In the genomic region with DNA sequence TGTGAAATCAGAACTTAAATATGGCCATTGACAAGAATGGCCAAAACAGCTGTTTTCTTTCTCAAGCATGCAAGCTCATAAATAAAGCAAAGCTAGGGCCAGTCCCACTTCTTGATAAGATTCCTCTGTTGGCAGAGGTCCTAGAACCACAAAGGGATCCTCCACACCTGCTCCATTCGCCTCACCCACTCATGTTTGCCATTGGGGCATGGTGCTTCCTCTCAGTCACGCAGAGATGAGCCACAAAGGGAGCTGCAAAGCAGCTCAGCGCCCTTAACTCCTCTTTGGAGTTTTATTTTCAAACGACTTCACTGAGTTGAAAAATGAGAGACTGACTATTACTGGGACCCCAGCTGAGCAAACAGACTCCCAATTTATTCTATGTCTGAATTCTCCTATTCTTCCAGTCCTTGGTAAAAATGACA, we compare ENCODE assay signal across 10 cellular contexts. TPM values are rescaled to one million over a fixed set of nuclear protein-coding genes. Genes with fewer than 3 reads are reported as not detected.
DNase-seq lines count a peak whose midpoint lies in the region; ATAC-seq and TF ChIP-seq lines count a peak whose summit lies in the region.
"Had no signal": no experiment of that assay in that cellular context is flagged by ENCODE, and none has a peak within 500 bp of the region (broad histone marks: within the 10 kb centered on the region; RNA-seq: fewer than 3 reads in every experiment).

No MANE protein-coding gene starts in this region.

- ATAC-seq in stimulated activated naive CD8-positive, alpha-beta T cell treated with anti-CD3 and anti-CD28 coated beads, Interleukin-15, Interleukin-2, amounts not matched to agents 100 U/mL and 50 U/mL, for 24 hours = no peak
- ATAC-seq in aorta (ENCODE audit: low FRiP score) = no peak
- ATAC-seq in HG03025 (IDR thresholded peaks at IDR 0.05; ENCODE audit: low FRiP score, unreplicated experiment) = no peak

- H3K36me3 ChIP-seq in aorta (ENCODE audit: control insufficient read depth in 1 of 2, insufficient read depth in 2 of 2, low read length in 1 of 2) = peaks cover 0 to 2% of the 10 kb centered on the region in 2 donors
- H3K36me3 ChIP-seq: cardiac muscle cell had no signal

- POLR2A ChIA-PET in AG04450 (lab: Yijun Ruan, JAX) = interaction anchor here (0.6 to 1.2 kb wide), 9 partner anchors 16 to 297 kb away, joined by 3 to 13 read pairs (median 5); a partner anchor contains a TSS

- H3K4me1 ChIP-seq in aorta (ENCODE audit: control insufficient read depth in 1 of 2, insufficient read depth in 2 of 2, low read length in 2 of 2) = peaks cover 0 to 6% of the 10 kb centered on the region in 2 donors

- no peak for TF ChIP-seq CTCF in AG04450 (IDR thresholded peaks at IDR 0.05; ENCODE audit: low read depth, low read length)

- H3K4me3 ChIP-seq in AG04450 (ENCODE audit: low read depth, low read length) (no peak overlapping the region), aorta (ENCODE audit: low read length in 2 of 2) (no peak overlapping the region)
- H3K4me3 ChIP-seq: cardiac muscle cell had no signal

- H3K9me3 ChIP-seq in AG04450 (ENCODE audit: control insufficient read depth, insufficient read depth, low read length) (no peaks in the 10 kb centered on the region; the same call in 1 of the 2 replicates), aorta (ENCODE audit: control insufficient read depth, low read length) (no peaks in the 10 kb centered on the region)

- H3K27me3 ChIP-seq in AG04450 (ENCODE audit: control insufficient read depth, insufficient read depth, low read length) (no peaks in the 10 kb centered on the region), aorta (ENCODE audit: control insufficient read depth in 1 of 2, insufficient read depth in 2 of 2, low read length in 1 of 2) (no peaks in the 10 kb centered on the region)
- H3K27me3 ChIP-seq: cardiac muscle cell had no signal

- CTCF ChIA-PET in AG04450 (lab: Charles Lee) = interaction anchor here (0.9 to 2.0 kb wide), 5 partner anchors 10 to 252 kb away, joined by 3 to 5 read pairs (median 4); a partner anchor contains a TSS

- WGBS in aorta, 2 donors = 30 to 34% methylated on average over 4 of the region's 4 CpGs

- H3K27ac ChIP-seq in AG04450 (ENCODE audit: low read depth, low read length) (no peak overlapping the region), aorta (ENCODE audit: low read depth in 1 of 2, low read length in 2 of 2) (peak overlapping the region in 1 of 2 donors; percentile 21)
- H3K27ac ChIP-seq: cardiac muscle cell had no signal

- intact Hi-C loops in aorta (cut with DNase I) = loop anchor here in 1 of 2 donors (5.0 kb wide), 1 partner anchor 66 kb away; a partner anchor contains a TSS

- DNase-seq in AG04450 (ENCODE audit: low read depth, low spot score) = peak; percentile 93
- DNase-seq in NCI-H1930 (lab: John Stamatoyannopoulos, UW) = peak; percentile 51 to 56
- DNase-seq in astrocyte of the hippocampus (ENCODE audit: low read depth, low spot score) = peak; percentile 65
- peak; percentile 49 for DNase-seq in mucosa of gallbladder (ENCODE audit: low spot score)
- no peak for DNase-seq in stimulated activated naive CD8-positive, alpha-beta T cell treated with anti-CD3 and anti-CD28 coated beads, Interleukin-15, Interleukin-2, amounts not matched to agents 100 U/mL and 50 U/mL, for 24 hours
- no peak for DNase-seq in aorta
- DNase-seq in stimulated activated CD4-positive, alpha-beta T cell treated with anti-CD3 and anti-CD28 coated beads, Interleukin-4, amount 100 ng/mL, for 4 hours = no peak
- DNase-seq: activated CD4-positive, alpha-beta memory T cell treated with anti-CD3 and anti-CD28 coated beads for 36 hours had no signal

RNA-seq across cellular contexts. Expression of a gene that starts 16.6 kb away (rescaled TPM):
- polyA plus RNA-seq in AG04450 (2011; rRNA removed) = 2.8 and 4.2 TPM in 2 replicates
- 1.3 and 1.8 TPM in 2 replicates for polyA minus RNA-seq in AG04450 (2011; rRNA and poly(A)+ RNA removed)
- total RNA-seq in mucosa of gallbladder = 66.7 TPM
- 10 to 100 TPM; 37.3 to 38.1 TPM for total RNA-seq in aorta
- polyA plus RNA-seq in aorta = 10 to 100 TPM; 18.8 to 33.6 TPM

RNA-seq across cellular contexts. Expression of a gene that starts 23.5 kb away (rescaled TPM):
- polyA plus RNA-seq in AG04450 (2011; rRNA removed) (13.6 and 14.1 TPM in 2 replicates), aorta (1 to 10 TPM; 7.2 to 8.4 TPM)
- polyA minus RNA-seq in AG04450 (2011; rRNA and poly(A)+ RNA removed) = 28.5 and 29.5 TPM in 2 replicates
- total RNA-seq in mucosa of gallbladder (14.2 TPM), aorta (10 to 100 TPM; 18.1 to 22.8 TPM)

Comparison
In these comparisons a context has a peak if more than half of its experiments do, and no peak if none do; other contexts are left out.
1. DNase-seq: peak in AG04450 (single experiment), NCI-H1930 (2 of 2), astrocyte of the hippocampus (single experiment) and mucosa of gallbladder (single experiment); none in stimulated activated naive CD8-positive, alpha-beta T cell treated with anti-CD3 and anti-CD28 coated beads, Interleukin-15, Interleukin-2, amounts not matched to agents 100 U/mL and 50 U/mL, for 24 hours (single experiment), aorta (0 of 2) and stimulated activated CD4-positive, alpha-beta T cell treated with anti-CD3 and anti-CD28 coated beads, Interleukin-4, amount 100 ng/mL, for 4 hours (0 of 2).